In genomic region chr6:11323666-11324452, GRCh38 we compare ENCODE assay signal across 10 cellular contexts.
DNase-seq lines count a peak whose midpoint lies in the region; ATAC-seq and TF ChIP-seq lines count a peak whose summit lies in the region.
"Had no signal": no experiment of that assay in that cellular context is flagged by ENCODE, and none has a peak within 500 bp of the region (broad histone marks: within the 10 kb centered on the region; RNA-seq: fewer than 3 reads in every experiment).

No MANE protein-coding gene starts in this region.

- no peaks in the 10 kb centered on the region for H3K36me3 ChIP-seq in ascending aorta

- H3K36me3 Mint-ChIP-seq in naive B cell (peaks cover 24 to 32% of the 10 kb centered on the region in 2 donors), glutamatergic neuron (ENCODE audit: unreplicated experiment) (no peaks in the 10 kb centered on the region)

- H3K27me3 Mint-ChIP-seq in naive B cell (no peaks in the 10 kb centered on the region), glutamatergic neuron (ENCODE audit: unreplicated experiment) (peaks cover 4% of the 10 kb centered on the region)

- no peak overlapping the region for H3K27ac ChIP-seq in ascending aorta

- DNase-seq in GM10266 (ENCODE audit: extremely low spot score) = peak; percentile 34
- DNase-seq in ascending aorta (ENCODE audit: low spot score in 2 of 2) = peak; percentile 38 to 78
- no peak for DNase-seq in naive B cell
- DNase-seq in erythroblast (lab: John Stamatoyannopoulos, UW) = no peak
- DNase-seq in glutamatergic neuron = no peak
- DNase-seq: endodermal cell, GOT3 had no signal

- no peaks in the 10 kb centered on the region for H3K27me3 ChIP-seq in ascending aorta

- H3K4me1 ChIP-seq in ascending aorta = peaks cover 3 to 7% of the 10 kb centered on the region in 2 donors

- no peak overlapping the region for H3K4me3 ChIP-seq in ascending aorta

- no peaks in the 10 kb centered on the region for H3K9me3 ChIP-seq in ascending aorta

- intact Hi-C loops in ascending aorta (cut with DNase I) = no loop called here

- peaks cover 57 to 79% (median 70%) of the 10 kb centered on the region in 3 donors for H3K4me1 Mint-ChIP-seq in naive B cell
- peaks cover 10% of the 10 kb centered on the region for H3K4me1 Mint-ChIP-seq in glutamatergic neuron (ENCODE audit: low read depth, unreplicated experiment)

- peak; percentile 46 for ATAC-seq in HG03159 (IDR thresholded peaks at IDR 0.05; ENCODE audit: unreplicated experiment)
- ATAC-seq in naive B cell (ENCODE audit: low read depth in 2 of 2) = peak in 1 of 2 donors; percentile 40
- no peak for ATAC-seq in HG02981 (IDR thresholded peaks at IDR 0.05; ENCODE audit: unreplicated experiment)
- ATAC-seq in GM18502 (IDR thresholded peaks at IDR 0.05; ENCODE audit: poor library complexity, unreplicated experiment) = no peak

- peak overlapping the region in 4 of 6 donors; percentile 44 to 93 (median 78) for H3K27ac Mint-ChIP-seq in naive B cell
- H3K27ac Mint-ChIP-seq in glutamatergic neuron (ENCODE audit: unreplicated experiment) = no peak overlapping the region
- H3K27ac Mint-ChIP-seq: endodermal cell had no signal

- peak overlapping the region in 1 of 8 donors; percentile 0 for H3K4me3 Mint-ChIP-seq in naive B cell
- no peak overlapping the region for H3K4me3 Mint-ChIP-seq in glutamatergic neuron (ENCODE audit: unreplicated experiment)
- H3K4me3 Mint-ChIP-seq: endodermal cell had no signal

- H3K9me3 Mint-ChIP-seq in naive B cell (no peaks in the 10 kb centered on the region), glutamatergic neuron (ENCODE audit: unreplicated experiment) (peaks cover 1% of the 10 kb centered on the region)
- H3K9me3 Mint-ChIP-seq: endodermal cell had no signal

- TF ChIP-seq CTCF in GM10266 (IDR thresholded peaks at IDR 0.05; ENCODE audit: control insufficient read depth, insufficient read depth, low read depth, missing control alignments) = no peak
- no peak for TF ChIP-seq CTCF in ascending aorta (IDR thresholded peaks at IDR 0.05)
- no peak for TF ChIP-seq CTCF in glutamatergic neuron (IDR thresholded peaks at IDR 0.05; ENCODE audit: partially characterized antibody, unreplicated experiment)

- no peak for TF ChIP-seq POLR2A in erythroblast (IDR thresholded peaks at IDR 0.05; ENCODE audit: low read length)

Comparison
In these comparisons a context has a peak if more than half of its experiments do, and no peak if none do; other contexts are left out.
1. DNase-seq: peak in GM10266 (single experiment) and ascending aorta (2 of 2); none in naive B cell (single experiment), erythroblast (0 of 2) and glutamatergic neuron (single experiment).